ENCODE assay signal across 21 cellular contexts in genomic region chr3:49300595-49300994, GRCh38. TPM values are rescaled to one million over a fixed set of nuclear protein-coding genes. Genes with fewer than 3 reads are reported as not detected.
DNase-seq lines count a peak whose midpoint lies in the region; ATAC-seq and TF ChIP-seq lines count a peak whose summit lies in the region.
"Had no signal": no experiment of that assay in that cellular context is flagged by ENCODE, and none has a peak within 500 bp of the region (broad histone marks: within the 10 kb centered on the region; RNA-seq: fewer than 3 reads in every experiment).

No MANE protein-coding gene starts in this region.

- H3K36me3 ChIP-seq in naive thymus-derived CD4-positive, alpha-beta T cell (ENCODE audit: control insufficient read depth in 2 of 3, insufficient read depth in 3 of 3, low read length in 3 of 3) = peaks cover 26 to 82% (median 26%) of the 10 kb centered on the region in 3 experiments

- peak overlapping the region; percentile 78 to 82 for H3K27ac Mint-ChIP-seq in stimulated activated naive CD8-positive, alpha-beta T cell treated with anti-CD3 and anti-CD28 coated beads, Interleukin-15, amount 100 ng/mL, for 72 hours
- H3K27ac Mint-ChIP-seq in naive thymus-derived CD4-positive, alpha-beta T cell = peak overlapping the region in 3 of 9 donors; percentile 4 to 84 (median 72)

- CTCF ChIA-PET in RWPE1 (lab: Yijun Ruan, JAX) = no interaction called here
- CTCF ChIA-PET in naive thymus-derived CD4-positive, alpha-beta T cell (lab: Charles Lee) = no interaction called here

- peak overlapping the region; percentile 94; the same call in 1 of the 2 replicates for H3K27ac ChIP-seq in RWPE1
- H3K27ac ChIP-seq in naive thymus-derived CD4-positive, alpha-beta T cell (ENCODE audit: low read depth, low read length) = peak overlapping the region; percentile 6
- H3K27ac ChIP-seq: SK-N-MC had no signal

- no peaks in the 10 kb centered on the region for H3K4me1 ChIP-seq in naive thymus-derived CD4-positive, alpha-beta T cell (ENCODE audit: control insufficient read depth in 2 of 2, insufficient read depth in 2 of 2, low read length in 2 of 2)

- H3K36me3 Mint-ChIP-seq in naive thymus-derived CD4-positive, alpha-beta T cell = peaks cover 4 to 43% (median 23%) of the 10 kb centered on the region in 5 donors

- H3K9me3 Mint-ChIP-seq in stimulated activated naive CD8-positive, alpha-beta T cell treated with anti-CD3 and anti-CD28 coated beads, Interleukin-15, amount 100 ng/mL, for 72 hours = no peaks in the 10 kb centered on the region
- peaks cover 0 to 3% (median 0%) of the 10 kb centered on the region in 11 donors for H3K9me3 Mint-ChIP-seq in naive thymus-derived CD4-positive, alpha-beta T cell

- intact Hi-C loops in naive thymus-derived CD4-positive, alpha-beta T cell (cut with micrococcal nuclease) = no loop called here

- H3K27me3 ChIP-seq in naive thymus-derived CD4-positive, alpha-beta T cell (ENCODE audit: control insufficient read depth in 2 of 2, insufficient read depth in 2 of 2, low read length in 2 of 2) = no peaks in the 10 kb centered on the region

- no peak for TF ChIP-seq CTCF in RWPE1 (conservative IDR thresholded peaks at IDR 0.05; ENCODE audit: low read depth)

- no peaks in the 10 kb centered on the region for H3K4me1 Mint-ChIP-seq in stimulated activated naive CD8-positive, alpha-beta T cell treated with anti-CD3 and anti-CD28 coated beads, Interleukin-15, amount 100 ng/mL, for 72 hours
- H3K4me1 Mint-ChIP-seq in naive thymus-derived CD4-positive, alpha-beta T cell = peaks cover 0 to 19% (median under 1%) of the 10 kb centered on the region in 7 donors

- no peak overlapping the region for H3K4me3 ChIP-seq in naive thymus-derived CD4-positive, alpha-beta T cell (ENCODE audit: low read length)
- H3K4me3 ChIP-seq: SK-N-MC had no signal

- no peak for DNase-seq in stimulated activated naive CD8-positive, alpha-beta T cell treated with anti-CD3 and anti-CD28 coated beads, Interleukin-15, amount 100 ng/mL, for 72 hours
- DNase-seq in stimulated activated naive CD8-positive, alpha-beta T cell treated with anti-CD3 and anti-CD28 coated beads, Interleukin-15, Interleukin-2, amounts not matched to agents 100 U/mL and 50 U/mL, for 24 hours = no peak
- DNase-seq in RWPE1 (ENCODE audit: low spot score) (no peak), NCI-H146 (lab: John Stamatoyannopoulos, UW) (no peak), HuH-7 (ENCODE audit: low spot score) (no peak)
- DNase-seq in naive thymus-derived CD4-positive, alpha-beta T cell = no peak
- DNase-seq in stimulated activated naive CD4-positive, alpha-beta T cell treated with Interleukin-2 at 50 U/mL for 16 hours (lab: John Stamatoyannopoulos, UW) = no peak
- DNase-seq: DMS153; DND-41; KBM-7; MV-4-11; NCI-H1105; NCI-H1436 treated with DMSO at 0.1 percent for 48 hours; NCI-H1930; NCI-H446; NCI-H524 treated with DMSO at 0.1 percent for 48 hours; NCI-H774; NK-92 treated with Interleukin-12 subunit alpha and Interleukin-12 subunit beta, amount 100 ng/mL, for 24 hours; RPMI8226; SIG-M5 had no signal

- no peak overlapping the region for H3K4me3 Mint-ChIP-seq in stimulated activated naive CD8-positive, alpha-beta T cell treated with anti-CD3 and anti-CD28 coated beads, Interleukin-15, amount 100 ng/mL, for 72 hours
- H3K4me3 Mint-ChIP-seq in naive thymus-derived CD4-positive, alpha-beta T cell = no peak overlapping the region

- H3K9me3 ChIP-seq in naive thymus-derived CD4-positive, alpha-beta T cell (ENCODE audit: control insufficient read depth in 2 of 3, low read length in 3 of 3) = no peaks in the 10 kb centered on the region

- no peaks in the 10 kb centered on the region for H3K27me3 Mint-ChIP-seq in stimulated activated naive CD8-positive, alpha-beta T cell treated with anti-CD3 and anti-CD28 coated beads, Interleukin-15, amount 100 ng/mL, for 72 hours
- no peaks in the 10 kb centered on the region for H3K27me3 Mint-ChIP-seq in naive thymus-derived CD4-positive, alpha-beta T cell

- POLR2A ChIA-PET in RWPE1 (lab: Yijun Ruan, JAX; ENCODE audit: low non-redundant PET) = interaction anchor here (0.5 kb wide), 1 partner anchor 278 kb away, joined by 3 read pairs; no protein-coding TSS in a partner anchor
- POLR2A ChIA-PET in naive thymus-derived CD4-positive, alpha-beta T cell (lab: Charles Lee) = no interaction called here

- no peak for ATAC-seq in stimulated activated naive CD8-positive, alpha-beta T cell treated with anti-CD3 and anti-CD28 coated beads, Interleukin-15, amount 100 ng/mL, for 72 hours
- no peak for ATAC-seq in stimulated activated naive CD8-positive, alpha-beta T cell treated with anti-CD3 and anti-CD28 coated beads, Interleukin-15, Interleukin-2, amounts not matched to agents 100 U/mL and 50 U/mL, for 24 hours
- ATAC-seq in naive thymus-derived CD4-positive, alpha-beta T cell = no peak

RNA-seq across cellular contexts. Expression of gene C3orf62, which starts 23.6 kb away (rescaled TPM):
- 10 to 100 TPM in 4 of 5 experiments, 1 to 10 TPM in 1; 8.6 to 14.5 (median 10.9) TPM for total RNA-seq in naive thymus-derived CD4-positive, alpha-beta T cell
- 1 to 10 TPM; 1.3 to 2.3 TPM for polyA plus RNA-seq in naive thymus-derived CD4-positive, alpha-beta T cell

RNA-seq across cellular contexts. Expression of gene USP4, which starts 39.3 kb away (rescaled TPM):
- 100 to 1,000 TPM in 4 of 5 experiments, 10 to 100 TPM in 1; 98.3 to 135 (median 109) TPM for total RNA-seq in naive thymus-derived CD4-positive, alpha-beta T cell
- polyA plus RNA-seq in naive thymus-derived CD4-positive, alpha-beta T cell = 10 to 100 TPM; 54.6 to 82.5 TPM

RNA-seq across cellular contexts. Expression of gene GPX1, which starts 57.6 kb away (rescaled TPM):
- total RNA-seq in naive thymus-derived CD4-positive, alpha-beta T cell = 100 to 1,000 TPM in 2 of 5 experiments, 10 to 100 TPM in 3; 56.9 to 201 (median 86.9) TPM
- polyA plus RNA-seq in naive thymus-derived CD4-positive, alpha-beta T cell = 100 to 1,000 TPM; 154 to 157 TPM
